22 cellular contexts compared by ENCODE assay signal in the genomic region with DNA sequence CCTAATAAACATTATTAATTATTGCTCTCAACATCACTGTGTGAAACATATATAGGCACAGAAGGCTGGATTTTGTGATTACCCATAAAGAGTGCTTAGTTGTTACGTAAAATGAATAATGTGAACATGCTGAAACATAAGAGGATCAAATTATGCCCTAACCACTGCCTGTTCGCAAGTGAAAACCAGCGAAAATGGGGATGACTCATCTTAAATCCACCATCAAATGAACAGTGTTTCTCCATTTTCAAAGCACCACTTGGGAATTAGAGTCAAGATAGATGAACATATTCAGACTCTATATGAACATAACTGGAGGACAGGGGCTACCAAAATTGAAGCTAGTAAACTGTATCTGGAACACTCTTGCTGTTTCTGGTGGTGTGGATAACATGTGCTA.
"Had no signal": no experiment of that assay in that cellular context is flagged by ENCODE, and none has a peak within 500 bp of the region (broad histone marks: within the 10 kb centered on the region; RNA-seq: fewer than 3 reads in every experiment).

No MANE protein-coding gene starts in this region.

- H3K9me3 ChIP-seq: body of pancreas had no signal

- H3K4me1 ChIP-seq: body of pancreas, left lung, transverse colon, vagina had no signal

- ATAC-seq: activated T-cell treated with anti-CD3 and anti-CD28 coated beads, Interleukin-2, amount 50 U/mL, for 72 hours; body of pancreas; left lung; stimulated activated naive CD8-positive, alpha-beta T cell treated with anti-CD3 and anti-CD28 coated beads, Interleukin-15, Interleukin-2, amounts not matched to agents 100 U/mL and 50 U/mL, for 24 hours had no signal

- H3K27me3 ChIP-seq: body of pancreas, dorsolateral prefrontal cortex, left lung, transverse colon, vagina had no signal

- H3K27ac ChIP-seq: body of pancreas, dorsolateral prefrontal cortex, left lung, SK-N-MC, transverse colon, vagina had no signal

- H3K36me3 ChIP-seq: left lung, transverse colon, vagina had no signal

- DNase-seq: activated CD4-positive, CD25-positive, alpha-beta regulatory T cell treated with anti-CD3 and anti-CD28 coated beads, Interleukin-2, amount 50 U/mL, for 72 hours; activated CD8-positive, alpha-beta memory T cell treated with anti-CD3 and anti-CD28 coated beads for 24 hours; activated CD8-positive, alpha-beta memory T cell treated with anti-CD3 and anti-CD28 coated beads, Interleukin-2, amount 50 U/mL, for 48 hours; activated gamma-delta T cell; activated T-cell treated with anti-CD3 and anti-CD28 coated beads, Interleukin-2, amount 50 U/mL, for 72 hours; amniotic stem cell; body of pancreas; caudate nucleus; dorsolateral prefrontal cortex; foreskin fibroblast; kidney; left lung; midbrain; occipital lobe; retina; stimulated activated CD4-positive, alpha-beta T cell treated with anti-CD3 and anti-CD28 coated beads, Interleukin-2, amount 100 ng/mL, for 24 hours; stimulated activated naive CD8-positive, alpha-beta T cell treated with anti-CD3 and anti-CD28 coated beads, Interleukin-15, Interleukin-2, amounts not matched to agents 100 U/mL and 50 U/mL, for 24 hours; T-helper 1 cell; T-helper 9 cell; transverse colon had no signal

- H3K4me3 ChIP-seq: body of pancreas, dorsolateral prefrontal cortex, left lung, SK-N-MC, transverse colon, vagina had no signal
